27 cellular contexts compared by ENCODE assay signal in the genomic region with DNA sequence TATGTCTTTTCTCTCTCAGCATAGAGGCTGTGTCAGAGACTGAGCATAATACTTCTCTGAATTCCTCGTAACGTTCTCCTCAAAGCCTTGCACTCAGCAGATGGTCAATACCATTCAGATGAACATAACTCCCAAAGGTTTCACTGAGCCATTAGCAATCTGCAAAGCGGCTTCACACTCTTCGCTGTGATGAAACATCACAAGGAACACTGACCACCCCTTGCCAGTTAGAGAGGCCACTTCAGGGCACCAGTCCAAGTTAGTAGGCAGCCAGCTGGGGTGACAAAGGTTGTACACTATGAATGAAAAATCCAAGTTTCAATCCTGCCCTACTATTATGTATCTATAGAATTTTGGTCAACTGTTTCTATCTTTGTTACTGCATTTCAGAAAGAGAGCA. TPM values are rescaled to one million over a fixed set of nuclear protein-coding genes. Genes with fewer than 3 reads are reported as not detected.
"Had no signal": no experiment of that assay in that cellular context is flagged by ENCODE, and none has a peak within 500 bp of the region (broad histone marks: within the 10 kb centered on the region; RNA-seq: fewer than 3 reads in every experiment).

No MANE protein-coding gene starts in this region.

- ATAC-seq: left lobe of liver; lower lobe of right lung; mucosa of descending colon; natural killer cell treated with Interleukin-12 subunit alpha and Interleukin-12 subunit beta and Interleukin-15 and Interleukin-18, amount 100 ng/mL, for 72 hours; T-helper 17 cell had no signal

- H3K9me3 ChIP-seq: adrenal gland, heart right ventricle, lower lobe of right lung, mucosa of descending colon, spleen, suprapubic skin, tibial nerve had no signal

- H3K36me3 ChIP-seq: adrenal gland, cardiac muscle cell, lower lobe of right lung, suprapubic skin, tibial nerve had no signal

- DNase-seq: activated CD4-positive, alpha-beta memory T cell treated with anti-CD3 and anti-CD28 coated beads for 36 hours; activated CD4-positive, alpha-beta T cell treated with anti-CD3 and anti-CD28 coated beads, Interleukin-2, amount 10 ng/mL, durations not matched to agents 24 days and 14 days; activated CD4-positive, CD25-positive, alpha-beta regulatory T cell treated with anti-CD3 and anti-CD28 coated beads, Interleukin-2, amount 50 U/mL, for 72 hours; activated CD8-positive, alpha-beta memory T cell treated with anti-CD3 and anti-CD28 coated beads, Interleukin-2, amount 50 U/mL, for 4 hours; activated effector memory CD4-positive, alpha-beta T cell treated with anti-CD3 and anti-CD28 coated beads, Interleukin-2, amount 50 U/mL, for 16 hours; activated naive CD4-positive, alpha-beta T cell treated with anti-CD3 and anti-CD28 coated beads for 36 hours; activated naive CD8-positive, alpha-beta T cell treated with anti-CD3 and anti-CD28 coated beads for 36 hours; activated T-cell treated with anti-CD3 and anti-CD28 coated beads, Interleukin-2, amount 50 U/mL, for 1 hour; adrenal gland; aorta; dorsolateral prefrontal cortex; effector memory CD4-positive, alpha-beta T cell; heart right ventricle; lower lobe of right lung; mucosa of descending colon; posterior cingulate gyrus; spleen; stimulated activated naive CD4-positive, alpha-beta T cell; T-helper 17 cell; T1000 had no signal

- H3K27me3 ChIP-seq: dorsolateral prefrontal cortex, suprapubic skin, tibial nerve had no signal

- H3K27ac ChIP-seq: adrenal gland, cardiac muscle cell, coronary artery, heart right ventricle, lower lobe of right lung, suprapubic skin, tibial nerve had no signal

- H3K4me3 ChIP-seq: adrenal gland, cardiac muscle cell, coronary artery, dorsolateral prefrontal cortex, heart right ventricle, lower lobe of right lung, mucosa of descending colon, spleen, suprapubic skin, tibial nerve had no signal

RNA-seq across cellular contexts. Expression of a gene that starts 30.2 kb away (rescaled TPM):
- total RNA-seq: fibroblast of villous mesenchyme had no signal
